8 cellular contexts compared by ENCODE assay signal in genomic region chr19:48746738-48747575, GRCh38. TPM values are rescaled to one million over a fixed set of nuclear protein-coding genes. Genes with fewer than 3 reads are reported as not detected.
DNase-seq lines count a peak whose midpoint lies in the region; ATAC-seq and TF ChIP-seq lines count a peak whose summit lies in the region.

Gene IZUMO1, minus strand, starts transcription at chr19:48746909. Its CDS starts 1,050 bp downstream, at chr19:48745859.

- peak; percentile 57 for DNase-seq in activated naive CD4-positive, alpha-beta T cell treated with Interleukin-2 at 50 U/mL for 16 hours
- no peak for DNase-seq in activated naive CD4-positive, alpha-beta T cell (lab: John Stamatoyannopoulos, UW)
- DNase-seq in T-helper 17 cell (peak in 1 of 3 donors; percentile 43), iPS-NIHi11 (ENCODE audit: low spot score) (peak; percentile 72), gastrocnemius medialis (peak; percentile 68 to 77)
- peak; percentile 42 for DNase-seq in central memory CD4-positive, alpha-beta T cell

- no peaks in the 10 kb centered on the region for H3K36me3 ChIP-seq in gastrocnemius medialis

- peak within 1 kb of the TSS; percentile 73 to 82 (median 80) for H3K27ac ChIP-seq in gastrocnemius medialis

- ATAC-seq in T-helper 17 cell: peak; percentile 79
- ATAC-seq in gastrocnemius medialis: peak; percentile 87 to 95
- ATAC-seq in GM18511 (IDR thresholded peaks at IDR 0.05; ENCODE audit: unreplicated experiment): no peak
- no peak for ATAC-seq in HG02588 (IDR thresholded peaks at IDR 0.05; ENCODE audit: unreplicated experiment)

- no peak for TF ChIP-seq CTCF in gastrocnemius medialis (IDR thresholded peaks at IDR 0.05 in 4 of 5, conservative IDR thresholded peaks at IDR 0.05 in 1 of 5)

- H3K27me3 ChIP-seq in gastrocnemius medialis: no peaks in the 10 kb centered on the region

- H3K27ac Mint-ChIP-seq in T-helper 17 cell: no peak within 1 kb of the TSS

- in situ Hi-C loops in gastrocnemius medialis (cut with MboI; ENCODE audit: low sequenced_read_pairs in 4 of 4): loop anchor here in 2 of 4 donors (10.0 to 25.0 kb wide), 2 partner anchors 102 to 110 kb away; partner anchors contain the start of genes CA11 (in 2 of the 2) and DBP (in 1 of the 2)

- intact Hi-C loops in gastrocnemius medialis (cut with DNase I; ENCODE audit: low total_unique reads): no loop called here

- no peaks in the 10 kb centered on the region for H3K36me3 Mint-ChIP-seq in T-helper 17 cell (ENCODE audit: low read depth)

- H3K4me1 Mint-ChIP-seq in T-helper 17 cell: peaks cover 4% of the 10 kb centered on the region

- no peaks in the 10 kb centered on the region for H3K27me3 Mint-ChIP-seq in T-helper 17 cell

- H3K4me3 Mint-ChIP-seq in T-helper 17 cell: peak within 1 kb of the TSS; percentile 50

- H3K4me3 ChIP-seq in gastrocnemius medialis: peak within 1 kb of the TSS; percentile 41 to 56 (median 48)

- no peaks in the 10 kb centered on the region for H3K9me3 ChIP-seq in T-helper 17 cell (ENCODE audit: control insufficient read depth, low read length, poor library complexity, severe bottlenecking)
- H3K9me3 ChIP-seq in gastrocnemius medialis: no peaks in the 10 kb centered on the region

- H3K4me1 ChIP-seq in gastrocnemius medialis: peaks cover 4 to 5% of the 10 kb centered on the region in 2 donors

- TF ChIP-seq POLR2A in gastrocnemius medialis (IDR thresholded peaks at IDR 0.05): peak in 1 of 2 donors; percentile 53

RNA-seq across cellular contexts. Expression of gene IZUMO1, which starts in this region (rescaled TPM):
- total RNA-seq in T-helper 17 cell: not detected
- 1 to 10 TPM in 1 of 4 donors, not detected in 3; 2.1 TPM for total RNA-seq in gastrocnemius medialis

Comparison
In these comparisons a context has a peak if more than half of its experiments do, and no peak if none do; other contexts are left out.
1. DNase-seq: peak in activated naive CD4-positive, alpha-beta T cell treated with Interleukin-2 at 50 U/mL for 16 hours (single experiment), central memory CD4-positive, alpha-beta T cell (single experiment), iPS-NIHi11 (single experiment) and gastrocnemius medialis (2 of 2); none in activated naive CD4-positive, alpha-beta T cell (0 of 4).
2. Peak in ATAC-seq in T-helper 17 cell; RNA of the gene not detected or under 1 TPM.
3. ATAC-seq: peak in gastrocnemius medialis (2 of 2); none in GM18511 (single experiment) and HG02588 (single experiment).